In genomic region chr16:54504372-54504771, GRCh38 we compare ENCODE assay signal across 19 cellular contexts.
DNase-seq lines count a peak whose midpoint lies in the region; ATAC-seq, FAIRE-seq and TF ChIP-seq lines count a peak whose summit lies in the region.
"Had no signal": no experiment of that assay in that cellular context is flagged by ENCODE, and none has a peak within 500 bp of the region (broad histone marks: within the 10 kb centered on the region; RNA-seq: fewer than 3 reads in every experiment).

No MANE protein-coding gene starts in this region.

- FAIRE-seq in HepG2 (lab: Jason Lieb, UNC), result no peak
- FAIRE-seq: GM18507, H54, K562 had no signal

- no peak for ATAC-seq in HepG2
- ATAC-seq: effector memory CD8-positive, alpha-beta T cell; K562; sciatic nerve had no signal

- H4K20me1 ChIP-seq in HepG2 (ENCODE audit: insufficient read depth, low read length), result no peaks in the 10 kb centered on the region

- peaks cover 0 to 1% (median 0%) of the 10 kb centered on the region in 4 donors for H3K9me3 ChIP-seq in liver (ENCODE audit: control insufficient read depth in 4 of 4, low read length in 3 of 4)
- H3K9me3 ChIP-seq in HepG2 (ENCODE audit: low read length), result no peaks in the 10 kb centered on the region
- H3K9me3 ChIP-seq in colonic mucosa, result no peaks in the 10 kb centered on the region
- no peaks in the 10 kb centered on the region for H3K9me3 ChIP-seq in suprapubic skin
- H3K9me3 ChIP-seq: Peyer's patch had no signal

- H3K4me2 ChIP-seq in HepG2 (ENCODE audit: low read depth, low read length), result no peak overlapping the region

- no peak overlapping the region for H3K27ac ChIP-seq in liver (ENCODE audit: low read depth in 1 of 2, low read length in 2 of 2)
- H3K27ac ChIP-seq in HepG2 (ENCODE audit: extremely low read length, insufficient read depth, low read length), result no peak overlapping the region
- H3K27ac ChIP-seq in colonic mucosa, result no peak overlapping the region
- H3K27ac ChIP-seq in suprapubic skin, result no peak overlapping the region
- H3K27ac ChIP-seq: Peyer's patch had no signal

- H3K79me2 ChIP-seq in HepG2 (ENCODE audit: insufficient read depth, low read length), result no peaks in the 10 kb centered on the region

- POLR2A ChIA-PET in HepG2 (lab: Yijun Ruan, JAX), result no interaction called here

- H3K9ac ChIP-seq in liver (ENCODE audit: low read depth in 1 of 2, low read length in 2 of 2) (no peak overlapping the region), HepG2 (ENCODE audit: insufficient read depth, low read depth, low read length) (no peak overlapping the region), colonic mucosa (ENCODE audit: low read depth in 2 of 2, low read length in 2 of 2) (no peak overlapping the region)

- 50% methylated on average over 12 of the region's 12 CpGs for WGBS in liver
- 40% methylated on average over 12 of the region's 12 CpGs for WGBS in HepG2 (ENCODE audit: low lambda C conversion rate)
- WGBS in suprapubic skin, result 89% methylated on average over 12 of the region's 12 CpGs

- H3K4me3 ChIP-seq in liver (ENCODE audit: low read depth in 1 of 3, low read length in 3 of 3) (no peak overlapping the region), HepG2 (replicated peaks in 1 of 3; ENCODE audit: insufficient read depth in 1 of 3, low read depth in 2 of 3, low read length in 3 of 3) (no peak overlapping the region), colonic mucosa (no peak overlapping the region), suprapubic skin (no peak overlapping the region)
- H3K4me3 ChIP-seq: K562, Peyer's patch had no signal

- H3K27me3 ChIP-seq in liver (ENCODE audit: control insufficient read depth in 4 of 4, insufficient read depth in 4 of 4, low read length in 3 of 4) (no peaks in the 10 kb centered on the region), HepG2 (ENCODE audit: control insufficient read depth in 1 of 2, insufficient read depth in 2 of 2, low read length in 2 of 2) (peaks cover 2 to 42% of the 10 kb centered on the region in 2 experiments; a peak in 4 of 5 replicates), colonic mucosa (no peaks in the 10 kb centered on the region), suprapubic skin (no peaks in the 10 kb centered on the region)
- H3K27me3 ChIP-seq: Peyer's patch had no signal

- BruUV-seq in HepG2 (replicated peaks; lab: Mats Ljungman, UMichigan), result no TSS peak

- intact Hi-C loops in HepG2 (cut with micrococcal nuclease; ENCODE audit: unreplicated experiment), result no loop called here
- intact Hi-C loops in colonic mucosa (cut with DNase I), result no loop called here

- H3K36me3 ChIP-seq in liver (ENCODE audit: control insufficient read depth in 4 of 4, insufficient read depth in 3 of 4, low read depth in 1 of 4, low read length in 3 of 4), result no peaks in the 10 kb centered on the region
- no peaks in the 10 kb centered on the region for H3K36me3 ChIP-seq in HepG2 (replicated peaks in 1 of 2; ENCODE audit: control insufficient read depth in 1 of 2, insufficient read depth in 2 of 2, low read length in 2 of 2)
- no peaks in the 10 kb centered on the region for H3K36me3 ChIP-seq in colonic mucosa
- no peaks in the 10 kb centered on the region for H3K36me3 ChIP-seq in suprapubic skin
- H3K36me3 ChIP-seq: Peyer's patch had no signal

- in situ Hi-C loops in HepG2 (cut with HindIII; ENCODE audit: extremely low pct_ligation_motif_present, low pct_unique_long_range_greater_than_20kb), result no loop called here

- no peak for DNase-seq in HepG2 (ENCODE audit: low spot score)
- DNase-seq in colonic mucosa, result peak; percentile 43
- peak; percentile 38 for DNase-seq in left kidney (ENCODE audit: low read depth, low spot score)
- no peak for DNase-seq in DMS53 (lab: John Stamatoyannopoulos, UW)
- no peak for DNase-seq in suprapubic skin (ENCODE audit: low spot score in 2 of 2)
- DNase-seq in MV-4-11 (lab: John Stamatoyannopoulos, UW), result no peak
- DNase-seq in NCI-H187 (lab: John Stamatoyannopoulos, UW), result no peak
- DNase-seq: activated CD4-positive, alpha-beta T cell treated with anti-CD3 and anti-CD28 coated beads for 1 hour; caudate nucleus; CD4-positive, alpha-beta T cell; effector memory CD8-positive, alpha-beta T cell; kidney glomerular epithelial cell; NCI-H2081; Peyer's patch had no signal

- no peak for TF ChIP-seq CTCF in liver (IDR thresholded peaks at IDR 0.05; ENCODE audit: low read depth, low read length, missing input control)
- TF ChIP-seq CTCF in HepG2 (CRISPR knock-in tag; IDR thresholded peaks at IDR 0.05), result no peak
- TF ChIP-seq CTCF in colonic mucosa (IDR thresholded peaks at IDR 0.05), result no peak
- no peak for TF ChIP-seq CTCF in suprapubic skin (IDR thresholded peaks at IDR 0.05)

- no peak for TF ChIP-seq POLR2A in HepG2 (IDR thresholded peaks at IDR 0.05; ENCODE audit: insufficient read depth in 1 of 2, low read depth in 2 of 2, low read length in 2 of 2)
- TF ChIP-seq POLR2A in suprapubic skin (IDR thresholded peaks at IDR 0.05), result no peak

- TF ChIP-seq RAD21 in liver (IDR thresholded peaks at IDR 0.05), result peak in 1 of 2 donors; percentile 10
- TF ChIP-seq RAD21 in HepG2 (CRISPR knock-in tag; IDR thresholded peaks at IDR 0.05), result no peak

- H3K4me1 ChIP-seq in liver (ENCODE audit: control insufficient read depth in 4 of 4, insufficient read depth in 4 of 4, low read length in 3 of 4) (peaks cover 0 to 7% (median 2%) of the 10 kb centered on the region in 4 donors), HepG2 (ENCODE audit: insufficient read depth, low read length) (no peaks in the 10 kb centered on the region), colonic mucosa (no peaks in the 10 kb centered on the region), suprapubic skin (peaks cover 12% of the 10 kb centered on the region)

- H2AFZ ChIP-seq in HepG2 (ENCODE audit: low read length), result no peak overlapping the region

- CTCF ChIA-PET in HepG2 (lab: Yijun Ruan, JAX; ENCODE audit: low intra/inter-chr PET ratio, low total read pairs), result no interaction called here

- no peak for TF ChIP-seq EP300 in HepG2 (IDR thresholded peaks at IDR 0.05; ENCODE audit: low read depth in 2 of 2, low read length in 2 of 2)
- TF ChIP-seq EP300 in HepG2 (CRISPR knock-in tag; IDR thresholded peaks at IDR 0.05; ENCODE audit: borderline replicate concordance), result no peak
- TF ChIP-seq EP300 in suprapubic skin (IDR thresholded peaks at IDR 0.05), result no peak

TF ChIP-seq in liver, 16 proteins besides CTCF, POLR2A, EP300 and RAD21:
- TF ChIP-seq SP1 (IDR thresholded peaks at IDR 0.05) (no peak), HNF4A (conservative IDR thresholded peaks at IDR 0.05) (no peak), YY1 (IDR thresholded peaks at IDR 0.05) (no peak), NR2F2 (IDR thresholded peaks at IDR 0.05) (peak; percentile 70), HNF4G (IDR thresholded peaks at IDR 0.05) (no peak), ATF3 (IDR thresholded peaks at IDR 0.05) (no peak), JUND (IDR thresholded peaks at IDR 0.05) (no peak)

TF ChIP-seq in HepG2, 621 proteins besides CTCF, POLR2A, EP300 and RAD21 (continues in another document):
- TF ChIP-seq SIN3A (IDR thresholded peaks at IDR 0.05; ENCODE audit: borderline replicate concordance, low read depth, low read length) (no peak), POGZ (CRISPR knock-in tag; IDR thresholded peaks at IDR 0.05) (no peak), ZNF556 (CRISPR knock-in tag; IDR thresholded peaks at IDR 0.05; ENCODE audit: borderline replicate concordance) (no peak), ZNF841 (CRISPR knock-in tag; IDR thresholded peaks at IDR 0.05; ENCODE audit: borderline replicate concordance) (no peak), ZNF616 (CRISPR knock-in tag; IDR thresholded peaks at IDR 0.05; ENCODE audit: low read depth) (no peak), GMEB1 (CRISPR knock-in tag; IDR thresholded peaks at IDR 0.05; ENCODE audit: borderline replicate concordance) (no peak)

Comparison
In these comparisons a context has a peak if more than half of its experiments do, and no peak if none do; other contexts are left out.
1. DNase-seq: peak in colonic mucosa (single experiment) and left kidney (single experiment); none in HepG2 (single experiment), DMS53 (single experiment), suprapubic skin (0 of 2), MV-4-11 (single experiment) and NCI-H187 (0 of 2).